ENCODE assay signal across 13 cellular contexts in the genomic region with DNA sequence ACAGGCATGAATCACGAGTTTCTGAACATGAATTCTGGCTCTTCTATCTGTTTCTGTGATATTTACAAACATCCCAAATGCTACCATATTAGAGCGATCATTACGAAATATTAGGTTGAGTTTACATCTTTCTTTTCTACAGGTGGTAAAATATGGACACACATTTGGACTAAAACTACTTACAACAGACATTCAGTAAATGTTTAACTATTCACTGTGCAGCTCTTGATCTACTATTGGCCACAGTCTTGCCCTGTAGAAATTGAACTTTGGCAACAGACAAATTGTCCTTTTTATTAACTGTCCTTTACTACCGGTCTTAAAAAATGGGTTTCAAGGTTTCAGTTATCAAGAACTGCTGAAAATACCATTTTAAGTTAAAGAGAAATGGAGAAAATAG. TPM values are rescaled to one million over a fixed set of nuclear protein-coding genes. Genes with fewer than 3 reads are reported as not detected.
DNase-seq lines count a peak whose midpoint lies in the region; ATAC-seq, FAIRE-seq and TF ChIP-seq lines count a peak whose summit lies in the region.
"Had no signal": no experiment of that assay in that cellular context is flagged by ENCODE, and none has a peak within 500 bp of the region (broad histone marks: within the 10 kb centered on the region; RNA-seq: fewer than 3 reads in every experiment).

No MANE protein-coding gene starts in this region.

- H3K23ac ChIP-seq in IMR-90 (ENCODE audit: low read depth, low read length), result no peak overlapping the region

- H3K27ac ChIP-seq in IMR-90 (ENCODE audit: insufficient read depth, low read length), result no peak overlapping the region
- H3K27ac ChIP-seq in astrocyte (ENCODE audit: low read depth, low read length), result peak overlapping the region; percentile 5
- H3K27ac ChIP-seq in HepG2 (ENCODE audit: extremely low read length, insufficient read depth, low read length), result no peak overlapping the region
- H3K27ac ChIP-seq in esophagus squamous epithelium, result no peak overlapping the region
- H3K27ac ChIP-seq in heart left ventricle, result no peak overlapping the region
- H3K27ac ChIP-seq: GM23248 had no signal

- in situ Hi-C loops in IMR-90 (cut with MboI; ENCODE audit: low sequenced_read_pairs), result loop anchor here (25.0 kb wide), 2 partner anchors 483 to 1133 kb away; no protein-coding TSS in a partner anchor
- in situ Hi-C loops in HepG2 (cut with HindIII; ENCODE audit: extremely low pct_ligation_motif_present, low pct_unique_long_range_greater_than_20kb), result loop anchor here (10.0 to 25.0 kb wide), 2 partner anchors 164 to 483 kb away; no protein-coding TSS in a partner anchor

- no peak overlapping the region for H3K27ac Mint-ChIP-seq in astrocyte (ENCODE audit: unreplicated experiment)
- H3K27ac Mint-ChIP-seq: CD14-positive monocyte; CD8-positive, alpha-beta T cell had no signal

- peaks cover 9% of the 10 kb centered on the region for H3K4me1 ChIP-seq in IMR-90 (ENCODE audit: control insufficient read depth, insufficient read depth, low read length)
- peaks cover 7% of the 10 kb centered on the region for H3K4me1 ChIP-seq in astrocyte (ENCODE audit: insufficient read depth, low read length)
- peaks cover 12% of the 10 kb centered on the region for H3K4me1 ChIP-seq in HepG2 (ENCODE audit: insufficient read depth, low read length)
- peaks cover 0 to 5% (median 3%) of the 10 kb centered on the region in 3 donors for H3K4me1 ChIP-seq in esophagus squamous epithelium
- peaks cover 0 to 4% (median 0%) of the 10 kb centered on the region in 12 donors for H3K4me1 ChIP-seq in heart left ventricle

- H3K9me3 Mint-ChIP-seq in astrocyte (ENCODE audit: unreplicated experiment), result no peaks in the 10 kb centered on the region
- H3K9me3 Mint-ChIP-seq: CD14-positive monocyte; CD8-positive, alpha-beta T cell had no signal

- H3K4me3 ChIP-seq in IMR-90 (ENCODE audit: insufficient read depth, low read depth, low read length) (no peak overlapping the region), astrocyte (ENCODE audit: insufficient read depth, low read depth, low read length) (no peak overlapping the region), HepG2 (replicated peaks in 1 of 3; ENCODE audit: insufficient read depth in 1 of 3, low read depth in 2 of 3, low read length in 3 of 3) (no peak overlapping the region; a peak in 1 of 6 replicates), esophagus squamous epithelium (no peak overlapping the region), heart left ventricle (no peak overlapping the region)
- H3K4me3 ChIP-seq: GM23248 had no signal

- H4K20me1 ChIP-seq in IMR-90 (ENCODE audit: insufficient read depth, low read length) (no peaks in the 10 kb centered on the region), astrocyte (ENCODE audit: insufficient read depth, low read length) (no peaks in the 10 kb centered on the region), HepG2 (ENCODE audit: insufficient read depth, low read length) (no peaks in the 10 kb centered on the region)

- dilution Hi-C loops in IMR-90 (cut with HindIII; ENCODE audit: low sequenced_read_pairs, unreplicated experiment), result no loop called here

- H3K36me3 Mint-ChIP-seq in astrocyte (ENCODE audit: low read depth, unreplicated experiment), result no peaks in the 10 kb centered on the region
- H3K36me3 Mint-ChIP-seq: CD14-positive monocyte; CD8-positive, alpha-beta T cell had no signal

- H3K36me3 ChIP-seq in IMR-90 (ENCODE audit: control insufficient read depth, insufficient read depth, low read length) (0 out of 2 replicates have a peak, but pooled peaks cover under 1% of the 10 kb centered on the region), astrocyte (ENCODE audit: insufficient read depth, low read length) (no peaks in the 10 kb centered on the region), HepG2 (replicated peaks in 1 of 2; ENCODE audit: control insufficient read depth in 1 of 2, insufficient read depth in 2 of 2, low read length in 2 of 2) (no peaks in the 10 kb centered on the region), esophagus squamous epithelium (no peaks in the 10 kb centered on the region), heart left ventricle (no peaks in the 10 kb centered on the region)

- ATAC-seq in IMR-90 (ENCODE audit: low read depth), result no peak
- ATAC-seq in HepG2, result peak; percentile 77
- no peak for ATAC-seq in heart left ventricle
- ATAC-seq: CD8-positive, alpha-beta T cell; HCT116 had no signal

- intact Hi-C loops in IMR-90 (cut with micrococcal nuclease), result no loop called here
- intact Hi-C loops in HepG2 (cut with micrococcal nuclease; ENCODE audit: unreplicated experiment), result no loop called here
- intact Hi-C loops in esophagus squamous epithelium (cut with DNase I), result loop anchor here (10.0 kb wide), 1 partner anchor 164 kb away; no protein-coding TSS in a partner anchor
- intact Hi-C loops in heart left ventricle (cut with DNase I), result loop anchor here in 3 of 10 donors (5.0 to 10.0 kb wide), 3 partner anchors 74 to 164 kb away; no protein-coding TSS in a partner anchor

- H3K9me1 ChIP-seq in IMR-90 (ENCODE audit: insufficient read depth, low read length), result no peaks in the 10 kb centered on the region

- H2AK9ac ChIP-seq in IMR-90 (replicated peaks; ENCODE audit: low read depth, low read length, poor library complexity), result no peak overlapping the region

- no peak for TF ChIP-seq CTCF in IMR-90 (conservative IDR thresholded peaks at IDR 0.05; ENCODE audit: low read depth, low read length)
- TF ChIP-seq CTCF in astrocyte (IDR thresholded peaks at IDR 0.05; ENCODE audit: insufficient read depth, low read depth, low read length), result no peak
- no peak for TF ChIP-seq CTCF in HepG2 (CRISPR knock-in tag; IDR thresholded peaks at IDR 0.05)
- no peak for TF ChIP-seq CTCF in esophagus squamous epithelium (IDR thresholded peaks at IDR 0.05)
- TF ChIP-seq CTCF in heart left ventricle (IDR thresholded peaks at IDR 0.05), result no peak

- H2BK120ac ChIP-seq in IMR-90 (ENCODE audit: low read depth, low read length), result no peak overlapping the region

- no peak overlapping the region for H2BK15ac ChIP-seq in IMR-90 (ENCODE audit: low read depth, low read length)

- DNase-seq in IMR-90, result no peak
- DNase-seq in astrocyte (ENCODE audit: low read depth), result no peak
- DNase-seq in HepG2 (ENCODE audit: low spot score), result peak; percentile 10
- DNase-seq in DMS153 treated with DMSO at 0.1 percent for 48 hours (lab: John Stamatoyannopoulos, UW; ENCODE audit: unreplicated experiment), result no peak
- DNase-seq in esophagus squamous epithelium (lab: John Stamatoyannopoulos, UW), result no peak
- no peak for DNase-seq in heart left ventricle
- DNase-seq: CD8-positive, alpha-beta T cell; GM23248 had no signal

- H2AFZ ChIP-seq in IMR-90 (replicated peaks; ENCODE audit: low read length, poor library complexity), result no peak overlapping the region
- H2AFZ ChIP-seq in astrocyte (ENCODE audit: low read depth, low read length), result no peak overlapping the region
- no peak overlapping the region for H2AFZ ChIP-seq in HepG2 (ENCODE audit: low read length)
- H2AFZ ChIP-seq: GM23248 had no signal

- H3K4me3 Mint-ChIP-seq in astrocyte (ENCODE audit: unreplicated experiment), result no peak overlapping the region
- H3K4me3 Mint-ChIP-seq: CD14-positive monocyte; CD8-positive, alpha-beta T cell had no signal

- H2BK5ac ChIP-seq in IMR-90 (ENCODE audit: low read depth, low read length, poor library complexity, severe bottlenecking), result no peak overlapping the region

- no peak for TF ChIP-seq RAD21 in IMR-90 (IDR thresholded peaks at IDR 0.05; ENCODE audit: low read length)
- TF ChIP-seq RAD21 in HepG2 (CRISPR knock-in tag; IDR thresholded peaks at IDR 0.05), result no peak

- H3K9ac ChIP-seq in IMR-90 (ENCODE audit: low read depth, low read length) (no peak overlapping the region), astrocyte (ENCODE audit: low read length) (no peak overlapping the region), HepG2 (ENCODE audit: insufficient read depth, low read depth, low read length) (no peak overlapping the region)
- H3K9ac ChIP-seq: GM23248 had no signal

- TF ChIP-seq POLR2A in IMR-90 (IDR thresholded peaks at IDR 0.05; ENCODE audit: low read depth, low read length) (no peak), HepG2 (IDR thresholded peaks at IDR 0.05; ENCODE audit: insufficient read depth in 1 of 2, low read depth in 2 of 2, low read length in 2 of 2) (no peak), esophagus squamous epithelium (IDR thresholded peaks at IDR 0.05) (no peak), heart left ventricle (IDR thresholded peaks at IDR 0.05) (no peak)

- no peak overlapping the region for H3K4ac ChIP-seq in IMR-90 (ENCODE audit: low read depth, low read length)

- H3K9me3 ChIP-seq in IMR-90 (ENCODE audit: control insufficient read depth, insufficient read depth, low read length) (no peaks in the 10 kb centered on the region), astrocyte (ENCODE audit: insufficient read depth, low read depth, low read length) (no peaks in the 10 kb centered on the region), HepG2 (ENCODE audit: low read length) (no peaks in the 10 kb centered on the region), esophagus squamous epithelium (no peaks in the 10 kb centered on the region), heart left ventricle (no peaks in the 10 kb centered on the region)

- BruUV-seq in IMR-90 (replicated peaks; lab: Mats Ljungman, UMichigan), result no TSS peak
- BruUV-seq in HepG2 (replicated peaks; lab: Mats Ljungman, UMichigan), result no TSS peak

- H3K79me2 ChIP-seq in astrocyte (ENCODE audit: insufficient read depth, low read length), result no peaks in the 10 kb centered on the region
- H3K79me2 ChIP-seq in HepG2 (ENCODE audit: insufficient read depth, low read length), result no peaks in the 10 kb centered on the region

- no peak overlapping the region for H2BK20ac ChIP-seq in IMR-90 (ENCODE audit: low read depth, low read length)

- CTCF ChIA-PET in IMR-90 (lab: Yijun Ruan, JAX) (interaction anchor here (0.6 kb wide), 1 partner anchor 51 kb away, joined by 3 read pairs; no protein-coding TSS in a partner anchor), HepG2 (lab: Yijun Ruan, JAX; ENCODE audit: low intra/inter-chr PET ratio, low total read pairs) (no interaction called here)

- no peak overlapping the region for H3K14ac ChIP-seq in IMR-90 (replicated peaks; ENCODE audit: low read depth, low read length)

- H3K4me2 ChIP-seq in IMR-90 (ENCODE audit: low read depth, low read length) (no peak overlapping the region), astrocyte (ENCODE audit: low read length) (no peak overlapping the region), HepG2 (ENCODE audit: low read depth, low read length) (peak overlapping the region; percentile 25)

- H4K5ac ChIP-seq in IMR-90 (ENCODE audit: low read depth, low read length), result no peak overlapping the region

- POLR2A ChIA-PET in IMR-90 (lab: Charles Lee; ENCODE audit: unreplicated experiment), result no interaction called here
- POLR2A ChIA-PET in HepG2 (lab: Yijun Ruan, JAX), result no interaction called here

- H2AK5ac ChIP-seq in IMR-90 (ENCODE audit: low read depth, low read length), result no peak overlapping the region

- FAIRE-seq in astrocyte (lab: Jason Lieb, UNC) (no peak), HepG2 (lab: Jason Lieb, UNC) (no peak)
- FAIRE-seq: GM12891, H54, HTR-8/SVneo had no signal

- H3K4me1 Mint-ChIP-seq in astrocyte (ENCODE audit: low read depth, unreplicated experiment), result peaks cover 9% of the 10 kb centered on the region

- no peak overlapping the region for H4K91ac ChIP-seq in IMR-90 (ENCODE audit: insufficient read depth, low read depth, low read length)

- H3K27me3 Mint-ChIP-seq in astrocyte (ENCODE audit: low read depth, unreplicated experiment), result no peaks in the 10 kb centered on the region

- no peaks in the 10 kb centered on the region; a peak in 1 of 4 replicates for H3K79me1 ChIP-seq in IMR-90 (ENCODE audit: low read depth in 1 of 2, low read length in 2 of 2)

- 100% methylated on average over 1 of the region's 4 CpGs; no CpG with 5 or more reads in 1 of the 2 experiments for WGBS in IMR-90 (ENCODE audit: extremely low coverage in 2 of 2, insufficient read length in 1 of 2), 2 experiments
- 24% methylated on average over 4 of the region's 4 CpGs for WGBS in HepG2 (ENCODE audit: low lambda C conversion rate)
- 69 to 77% methylated on average over 4 of the region's 4 CpGs for WGBS in esophagus squamous epithelium, 2 donors
- 77 to 96% (median 94%) methylated on average over 4 of the region's 4 CpGs for WGBS in heart left ventricle, 4 donors

- H3K18ac ChIP-seq in IMR-90 (ENCODE audit: low read depth, low read length), result no peak overlapping the region

- H3K56ac ChIP-seq in IMR-90 (ENCODE audit: extremely low read depth, insufficient read depth, low read length), result no peak overlapping the region

- no peaks in the 10 kb centered on the region for H3K27me3 ChIP-seq in IMR-90 (ENCODE audit: control insufficient read depth, insufficient read depth, low read length)
- no peaks in the 10 kb centered on the region for H3K27me3 ChIP-seq in astrocyte (ENCODE audit: insufficient read depth, low read length)
- no peaks in the 10 kb centered on the region for H3K27me3 ChIP-seq in HepG2 (ENCODE audit: control insufficient read depth in 1 of 2, insufficient read depth in 2 of 2, low read length in 2 of 2)
- H3K27me3 ChIP-seq in esophagus squamous epithelium, result peaks cover 0 to 3% (median 0%) of the 10 kb centered on the region in 4 donors
- H3K27me3 ChIP-seq in heart left ventricle, result no peaks in the 10 kb centered on the region

- TF ChIP-seq EP300 in HepG2 (IDR thresholded peaks at IDR 0.05; ENCODE audit: low read depth in 2 of 2, low read length in 2 of 2) (no peak), HepG2 (CRISPR knock-in tag; IDR thresholded peaks at IDR 0.05; ENCODE audit: borderline replicate concordance) (no peak)

- no peak overlapping the region for H4K8ac ChIP-seq in IMR-90 (ENCODE audit: low read depth in 2 of 2, low read length in 2 of 2)

RNA-seq across cellular contexts. Expression of gene MTRF1L, which starts 26.5 kb away (rescaled TPM):
- total RNA-seq in IMR-90 (2012; rRNA removed) (11.1 and 20.6 TPM in 2 replicates), astrocyte (30.8 and 33.2 TPM in 2 replicates), HepG2 (2016; rRNA removed; fragmentation: Illumina TruSeq; extraction: Trizol) (28.7 and 32.4 TPM in 2 replicates), esophagus squamous epithelium (10 to 100 TPM in 3 of 4 donors, 1 to 10 TPM in 1; 7.3 to 16.2 (median 14.4) TPM), heart left ventricle (10 to 100 TPM; 17.0 to 33.0 (median 22.7) TPM)
- polyA plus RNA-seq in IMR-90 (2012; rRNA removed) (6.9 and 8.1 TPM in 2 replicates), HepG2 (2011; rRNA removed) (15.5 and 17.6 TPM in 2 replicates), heart left ventricle (10 to 100 TPM; 14.8 to 24.3 TPM)
- 2.1 TPM in 2 replicates for polyA plus RNA-seq in IMR-90 (2012; cell fraction: cytosol; rRNA removed)
- 2.0 and 13.9 TPM in 2 replicates for polyA plus RNA-seq in IMR-90 (2012; cell fraction: nucleus; rRNA removed; ENCODE audit: low replicate concordance)
- total RNA-seq in HepG2 (2016; cell fraction: cytosol; rRNA removed; fragmentation: Illumina TruSeq; extraction: Trizol; ENCODE audit: low read depth), result 25.5 and 28.3 TPM in 2 replicates
- total RNA-seq in HepG2 (2016; cell fraction: insoluble cytoplasmic fraction; rRNA removed; fragmentation: Illumina TruSeq; extraction: Trizol), result 29.1 and 32.6 TPM in 2 replicates
- 49.7 and 58.0 TPM in 2 replicates for total RNA-seq in HepG2 (2016; cell fraction: membrane; rRNA removed; fragmentation: Illumina TruSeq; extraction: Trizol)
- total RNA-seq in HepG2 (2016; cell fraction: nucleus; rRNA removed; fragmentation: Illumina TruSeq; extraction: Trizol), result 25.8 and 29.5 TPM in 2 replicates
- polyA plus RNA-seq in HepG2 (2011; cell fraction: cytosol; rRNA removed), result 6.5 and 9.8 TPM in 2 replicates
- 10.9 and 13.2 TPM in 2 replicates for polyA plus RNA-seq in HepG2 (2011; cell fraction: nucleus; rRNA removed)
- polyA plus RNA-seq in HepG2 (2012), result 17.1 and 18.1 TPM in 2 replicates
- polyA plus RNA-seq in HepG2 (2016; cell fraction: cytosol; fragmentation: Illumina TruSeq; extraction: Trizol; ENCODE audit: low read depth), result 40.7 and 44.7 TPM in 2 replicates
- polyA plus RNA-seq in HepG2 (2016; cell fraction: insoluble cytoplasmic fraction; fragmentation: Illumina TruSeq; extraction: Trizol; ENCODE audit: low read depth), result 34.0 and 37.3 TPM in 2 replicates
- 52.3 and 64.3 TPM in 2 replicates for polyA plus RNA-seq in HepG2 (2016; cell fraction: membrane; fragmentation: Illumina TruSeq; extraction: Trizol; ENCODE audit: low read depth)
- polyA plus RNA-seq in HepG2 (2016; cell fraction: nucleus; fragmentation: Illumina TruSeq; extraction: Trizol; ENCODE audit: insufficient read depth, low read depth), result 26.9 and 27.4 TPM in 2 replicates
- 7.1 and 8.9 TPM in 2 replicates for polyA minus RNA-seq in HepG2 (2011; rRNA and poly(A)+ RNA removed; ENCODE audit: low replicate concordance)
- 9.5 and 9.7 TPM in 2 replicates for polyA minus RNA-seq in HepG2 (2011; cell fraction: cytosol; rRNA and poly(A)+ RNA removed)
- 72.9 and 92.7 TPM in 2 replicates for polyA minus RNA-seq in HepG2 (2011; cell fraction: nucleus; rRNA and poly(A)+ RNA removed)

RNA-seq across cellular contexts. Expression of gene FBXO5, which starts 46.1 kb away (rescaled TPM):
- total RNA-seq in IMR-90 (2012; rRNA removed), result 16.7 and 25.3 TPM in 2 replicates
- 9.8 and 11.8 TPM in 2 replicates for polyA plus RNA-seq in IMR-90 (2012; rRNA removed)
- 1.2 and 2.5 TPM in 2 replicates for polyA plus RNA-seq in IMR-90 (2012; cell fraction: cytosol; rRNA removed)
- polyA plus RNA-seq in IMR-90 (2012; cell fraction: nucleus; rRNA removed; ENCODE audit: low replicate concordance), result 0.85 and 4.8 TPM in 2 replicates
- total RNA-seq in astrocyte, result 6.1 and 7.5 TPM in 2 replicates
- total RNA-seq in HepG2 (2016; rRNA removed; fragmentation: Illumina TruSeq; extraction: Trizol), result 41.5 and 53.4 TPM in 2 replicates
- total RNA-seq in HepG2 (2016; cell fraction: cytosol; rRNA removed; fragmentation: Illumina TruSeq; extraction: Trizol; ENCODE audit: low read depth), result 12.2 and 13.1 TPM in 2 replicates
- 41.0 and 52.6 TPM in 2 replicates for total RNA-seq in HepG2 (2016; cell fraction: insoluble cytoplasmic fraction; rRNA removed; fragmentation: Illumina TruSeq; extraction: Trizol)
- 26.8 and 32.5 TPM in 2 replicates for total RNA-seq in HepG2 (2016; cell fraction: membrane; rRNA removed; fragmentation: Illumina TruSeq; extraction: Trizol)
- total RNA-seq in HepG2 (2016; cell fraction: nucleus; rRNA removed; fragmentation: Illumina TruSeq; extraction: Trizol), result 33.7 and 33.8 TPM in 2 replicates
- polyA plus RNA-seq in HepG2 (2011; rRNA removed), result 9.5 and 15.8 TPM in 2 replicates
- polyA plus RNA-seq in HepG2 (2011; cell fraction: cytosol; rRNA removed), result 7.8 and 8.3 TPM in 2 replicates
- polyA plus RNA-seq in HepG2 (2011; cell fraction: nucleus; rRNA removed), result 8.9 and 9.3 TPM in 2 replicates
- polyA plus RNA-seq in HepG2 (2012), result 9.9 and 16.2 TPM in 2 replicates
- polyA plus RNA-seq in HepG2 (2016; cell fraction: cytosol; fragmentation: Illumina TruSeq; extraction: Trizol; ENCODE audit: low read depth), result 2.0 and 2.6 TPM in 2 replicates
- 50.6 and 54.8 TPM in 2 replicates for polyA plus RNA-seq in HepG2 (2016; cell fraction: insoluble cytoplasmic fraction; fragmentation: Illumina TruSeq; extraction: Trizol; ENCODE audit: low read depth)
- polyA plus RNA-seq in HepG2 (2016; cell fraction: membrane; fragmentation: Illumina TruSeq; extraction: Trizol; ENCODE audit: low read depth), result 6.0 and 7.7 TPM in 2 replicates
- polyA plus RNA-seq in HepG2 (2016; cell fraction: nucleus; fragmentation: Illumina TruSeq; extraction: Trizol; ENCODE audit: insufficient read depth, low read depth), result 51.9 and 52.2 TPM in 2 replicates
- polyA minus RNA-seq in HepG2 (2011; rRNA and poly(A)+ RNA removed; ENCODE audit: low replicate concordance), result 2.0 and 4.4 TPM in 2 replicates
- polyA minus RNA-seq in HepG2 (2011; cell fraction: cytosol; rRNA and poly(A)+ RNA removed), result 7.6 and 9.1 TPM in 2 replicates
- polyA minus RNA-seq in HepG2 (2011; cell fraction: nucleus; rRNA and poly(A)+ RNA removed), result 24.9 and 29.1 TPM in 2 replicates
- 1 to 10 TPM; 2.7 to 9.4 (median 7.3) TPM for total RNA-seq in esophagus squamous epithelium
- 1 to 10 TPM; 1.1 to 5.1 (median 2.1) TPM for total RNA-seq in heart left ventricle
- polyA plus RNA-seq in heart left ventricle, result 1 to 10 TPM in 1 of 2 donors, under 1 TPM in 1; 0.65 to 1.7 TPM
